18 cellular contexts compared by ENCODE assay signal in the genomic region with DNA sequence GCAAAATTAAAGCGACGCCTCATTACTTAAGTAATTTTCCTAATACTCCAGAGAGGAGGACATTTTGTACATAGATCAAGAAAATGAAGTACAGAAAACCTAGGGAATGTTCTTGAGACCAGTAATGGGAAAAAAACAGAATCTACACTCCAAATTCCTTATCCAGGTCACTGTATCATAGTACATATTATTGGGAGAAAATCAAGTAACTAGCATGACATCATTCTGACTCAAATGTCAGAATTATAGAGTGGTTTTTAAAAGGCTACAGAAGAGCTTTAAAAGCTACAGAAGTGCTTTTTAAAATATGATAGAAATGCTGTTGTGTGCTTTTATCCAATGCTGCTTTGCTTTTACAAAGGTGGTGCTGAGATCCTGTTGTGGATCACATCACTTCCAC.
DNase-seq lines count a peak whose midpoint lies in the region; ATAC-seq and TF ChIP-seq lines count a peak whose summit lies in the region.
"Had no signal": no experiment of that assay in that cellular context is flagged by ENCODE, and none has a peak within 500 bp of the region (broad histone marks: within the 10 kb centered on the region; RNA-seq: fewer than 3 reads in every experiment).

No MANE protein-coding gene starts in this region.

- H3K36me3 ChIP-seq in GM23248 (ENCODE audit: low read depth) (no peaks in the 10 kb centered on the region), adipocyte (ENCODE audit: control insufficient read depth, insufficient read depth, low read length, severe bottlenecking) (no peaks in the 10 kb centered on the region), left lung (peaks cover 0 to 30% of the 10 kb centered on the region in 2 donors)

- H3K4me2 ChIP-seq in GM23248 (ENCODE audit: unreplicated experiment): peak overlapping the region; percentile 37
- H3K4me2 ChIP-seq: PC-9 had no signal

- H3K9ac ChIP-seq in GM23248: no peak overlapping the region
- no peak overlapping the region for H3K9ac ChIP-seq in adipocyte (ENCODE audit: low read length)

- no peaks in the 10 kb centered on the region for H3K27me3 ChIP-seq in GM23248 (replicated peaks; ENCODE audit: insufficient read depth)
- no peaks in the 10 kb centered on the region for H3K27me3 ChIP-seq in adipocyte (replicated peaks; ENCODE audit: control insufficient read depth, insufficient read depth, low read length)
- no peaks in the 10 kb centered on the region for H3K27me3 ChIP-seq in left lung

- H3K9me3 ChIP-seq in GM23248 (ENCODE audit: low read depth): no peaks in the 10 kb centered on the region
- no peaks in the 10 kb centered on the region for H3K9me3 ChIP-seq in adipocyte (ENCODE audit: control insufficient read depth, low read length)
- no peaks in the 10 kb centered on the region for H3K9me3 ChIP-seq in left lung

- H3K27ac ChIP-seq in GM23248: no peak overlapping the region
- no peak overlapping the region for H3K27ac ChIP-seq in left lung
- H3K27ac ChIP-seq: PC-9, RWPE1 had no signal

- H4K20me1 ChIP-seq in GM23248 (ENCODE audit: insufficient read depth): no peaks in the 10 kb centered on the region

- peak; percentile 51 for DNase-seq in GM23248
- DNase-seq in NCI-H187 (lab: John Stamatoyannopoulos, UW): peak; percentile 29 to 54
- DNase-seq in adipocyte (ENCODE audit: low read depth): peak; percentile 22
- DNase-seq in left lung: no peak
- DNase-seq in stimulated activated naive CD4-positive, alpha-beta T cell (lab: John Stamatoyannopoulos, UW): no peak
- no peak for DNase-seq in T-helper 2 cell
- DNase-seq: ACHN, GDM1, GOT3, NCI-H1930, NCI-H2171, NCI-H526, PC-9, SIG-M5 had no signal

- no peak overlapping the region for H3K4me3 ChIP-seq in GM23248
- no peak overlapping the region for H3K4me3 ChIP-seq in adipocyte (ENCODE audit: low read length)
- H3K4me3 ChIP-seq in left lung: no peak overlapping the region
- H3K4me3 ChIP-seq: K562, PC-9 had no signal

- in situ Hi-C loops in GM23248 (cut with MboI): loop anchor here (25.0 kb wide), 1 partner anchor 376 kb away; no protein-coding TSS in a partner anchor

- no peaks in the 10 kb centered on the region for H3K9me2 ChIP-seq in GM23248 (ENCODE audit: insufficient read depth)

- ATAC-seq in left lung (peak; percentile 23), HG02938 (IDR thresholded peaks at IDR 0.05; ENCODE audit: unreplicated experiment) (no peak), HG02763 (IDR thresholded peaks at IDR 0.05; ENCODE audit: unreplicated experiment) (no peak)
- ATAC-seq: K562 had no signal

- H3K4me1 ChIP-seq in GM23248 (ENCODE audit: insufficient read depth) (peaks cover 17% of the 10 kb centered on the region), adipocyte (ENCODE audit: control insufficient read depth, insufficient read depth, low read length) (peaks cover 16% of the 10 kb centered on the region), left lung (peaks cover 0 to 7% of the 10 kb centered on the region in 2 donors)

- WGBS in GM23248 (ENCODE audit: low coverage in 1 of 2, low lambda C conversion rate in 2 of 2, missing lambda C conversion rate in 2 of 2), 2 experiments: 95 to 98% methylated on average over 2 of the region's 2 CpGs

- H3K79me2 ChIP-seq in GM23248 (ENCODE audit: insufficient read depth): no peaks in the 10 kb centered on the region

- intact Hi-C loops in left lung (cut with DNase I): loop anchor here in 1 of 2 donors (10.0 kb wide), 1 partner anchor 196 kb away; no protein-coding TSS in a partner anchor

- TF ChIP-seq CTCF in left lung (IDR thresholded peaks at IDR 0.05): no peak

- H2AFZ ChIP-seq in GM23248: no peak overlapping the region
- H2AFZ ChIP-seq: PC-9 had no signal

- H3F3A ChIP-seq in GM23248 (ENCODE audit: insufficient read depth): peaks cover 6% of the 10 kb centered on the region; the same call in 1 of the 2 replicates

Comparison
In these comparisons a context has a peak if more than half of its experiments do, and no peak if none do; other contexts are left out.
1. DNase-seq: peak in GM23248 (single experiment), NCI-H187 (2 of 2) and adipocyte (single experiment); none in left lung (0 of 2), stimulated activated naive CD4-positive, alpha-beta T cell (0 of 6) and T-helper 2 cell (0 of 5).